In genomic region chr1:209030454-209031167, GRCh38 we compare ENCODE assay signal across 24 cellular contexts.
DNase-seq lines count a peak whose midpoint lies in the region; ATAC-seq and TF ChIP-seq lines count a peak whose summit lies in the region.
"Had no signal": no experiment of that assay in that cellular context is flagged by ENCODE, and none has a peak within 500 bp of the region (broad histone marks: within the 10 kb centered on the region; RNA-seq: fewer than 3 reads in every experiment).

No MANE protein-coding gene starts in this region.

- H3K9me3 ChIP-seq in left lung, result no peaks in the 10 kb centered on the region
- H3K9me3 ChIP-seq: A549, BE2C, right atrium auricular region, SK-N-SH, tibial nerve had no signal

- CTCF ChIA-PET in activated CD8-positive, alpha-beta memory T cell treated with anti-CD3 and anti-CD28 coated beads, Interleukin-2, amount 10 ng/mL, durations not matched to agents 7 days and 5 days (lab: Charles Lee), result no interaction called here

- H3K4me1 Mint-ChIP-seq in activated CD8-positive, alpha-beta memory T cell treated with anti-CD3 and anti-CD28 coated beads, Interleukin-2, amount 10 ng/mL, durations not matched to agents 7 days and 5 days, result no peaks in the 10 kb centered on the region
- H3K4me1 Mint-ChIP-seq: naive thymus-derived CD8-positive, alpha-beta T cell had no signal

- no peaks in the 10 kb centered on the region for H3K9me3 Mint-ChIP-seq in activated CD8-positive, alpha-beta memory T cell treated with anti-CD3 and anti-CD28 coated beads, Interleukin-2, amount 10 ng/mL, durations not matched to agents 7 days and 5 days (ENCODE audit: low read depth)
- H3K9me3 Mint-ChIP-seq: activated CD8-positive, alpha-beta T cell treated with anti-CD3 and anti-CD28 coated beads for 36 hours; activated naive CD4-positive, alpha-beta T cell treated with anti-CD3 and anti-CD28 coated beads for 36 hours; stimulated activated naive CD8-positive, alpha-beta T cell treated with anti-CD3 and anti-CD28 coated beads, Interleukin-15, Interleukin-2, amounts not matched to agents 100 ng/mL and 50 ng/mL, for 24 hours had no signal

- DNase-seq in DMS153 (lab: John Stamatoyannopoulos, UW), result peak; percentile 100
- peak; percentile 53 for DNase-seq in NCI-H146 treated with DMSO at 0.1 percent for 48 hours (lab: John Stamatoyannopoulos, UW; ENCODE audit: unreplicated experiment)
- peak; percentile 78 for DNase-seq in NCI-H510A treated with DMSO at 0.1 percent for 48 hours (lab: John Stamatoyannopoulos, UW)
- DNase-seq in left lung, result peak in 1 of 2 donors; percentile 42
- no peak for DNase-seq in HK-2 (ENCODE audit: unreplicated experiment)
- no peak for DNase-seq in activated CD8-positive, alpha-beta memory T cell treated with anti-CD3 and anti-CD28 coated beads, Interleukin-2, amount 10 ng/mL, durations not matched to agents 7 days and 5 days
- DNase-seq: activated CD4-positive, CD25-positive, alpha-beta regulatory T cell; activated CD8-positive, alpha-beta T cell treated with anti-CD3 and anti-CD28 coated beads for 36 hours; activated naive CD4-positive, alpha-beta T cell treated with anti-CD3 and anti-CD28 coated beads for 36 hours; activated T-cell treated with anti-CD3 and anti-CD28 coated beads, Interleukin-2, amount 50 U/mL, for 4 hours; amygdala; BE2C; naive thymus-derived CD8-positive, alpha-beta T cell; NCI-H226; stimulated activated CD4-positive, alpha-beta T cell treated with anti-CD3 and anti-CD28 coated beads, Interleukin-4, amount 100 ng/mL, for 4 hours had no signal

- H3K4me3 ChIP-seq in left lung, result no peak overlapping the region
- H3K4me3 ChIP-seq: A549, GM23248, right atrium auricular region, tibial nerve had no signal

- no peaks in the 10 kb centered on the region for H3K27me3 Mint-ChIP-seq in activated CD8-positive, alpha-beta memory T cell treated with anti-CD3 and anti-CD28 coated beads, Interleukin-2, amount 10 ng/mL, durations not matched to agents 7 days and 5 days

- H3K27ac Mint-ChIP-seq in activated CD8-positive, alpha-beta memory T cell treated with anti-CD3 and anti-CD28 coated beads, Interleukin-2, amount 10 ng/mL, durations not matched to agents 7 days and 5 days, result no peak overlapping the region
- H3K27ac Mint-ChIP-seq: activated CD8-positive, alpha-beta T cell treated with anti-CD3 and anti-CD28 coated beads for 36 hours; activated naive CD4-positive, alpha-beta T cell treated with anti-CD3 and anti-CD28 coated beads for 36 hours; naive thymus-derived CD8-positive, alpha-beta T cell; stimulated activated naive CD8-positive, alpha-beta T cell treated with anti-CD3 and anti-CD28 coated beads, Interleukin-15, Interleukin-2, amounts not matched to agents 100 ng/mL and 50 ng/mL, for 24 hours had no signal

- H3K4me3 Mint-ChIP-seq in activated CD8-positive, alpha-beta memory T cell treated with anti-CD3 and anti-CD28 coated beads, Interleukin-2, amount 10 ng/mL, durations not matched to agents 7 days and 5 days, result no peak overlapping the region
- H3K4me3 Mint-ChIP-seq: activated CD8-positive, alpha-beta T cell treated with anti-CD3 and anti-CD28 coated beads for 36 hours; activated naive CD4-positive, alpha-beta T cell treated with anti-CD3 and anti-CD28 coated beads for 36 hours; activated T-cell treated with anti-CD3 and anti-CD28 coated beads, Interleukin-2, amount 50 U/mL, for 4 hours; naive thymus-derived CD8-positive, alpha-beta T cell; stimulated activated naive CD8-positive, alpha-beta T cell treated with anti-CD3 and anti-CD28 coated beads, Interleukin-15, Interleukin-2, amounts not matched to agents 100 ng/mL and 50 ng/mL, for 24 hours had no signal

- intact Hi-C loops in left lung (cut with DNase I), result no loop called here

- peak; percentile 85 for ATAC-seq in left lung
- ATAC-seq in HG02981 (IDR thresholded peaks at IDR 0.05; ENCODE audit: unreplicated experiment), result no peak
- ATAC-seq in GM18519 (IDR thresholded peaks at IDR 0.05; ENCODE audit: low FRiP score, unreplicated experiment), result no peak
- no peak for ATAC-seq in activated CD8-positive, alpha-beta memory T cell treated with anti-CD3 and anti-CD28 coated beads, Interleukin-2, amount 10 ng/mL, durations not matched to agents 7 days and 5 days
- ATAC-seq: A549; activated CD8-positive, alpha-beta T cell treated with anti-CD3 and anti-CD28 coated beads for 36 hours; activated T-cell treated with anti-CD3 and anti-CD28 coated beads, Interleukin-2, amount 50 U/mL, for 4 hours; naive thymus-derived CD8-positive, alpha-beta T cell had no signal

- no peak for TF ChIP-seq CTCF in left lung (IDR thresholded peaks at IDR 0.05)

- no peaks in the 10 kb centered on the region for H3K36me3 ChIP-seq in left lung
- H3K36me3 ChIP-seq: BE2C, right atrium auricular region, tibial nerve had no signal

- no peaks in the 10 kb centered on the region for H3K36me3 Mint-ChIP-seq in activated CD8-positive, alpha-beta memory T cell treated with anti-CD3 and anti-CD28 coated beads, Interleukin-2, amount 10 ng/mL, durations not matched to agents 7 days and 5 days

- no peaks in the 10 kb centered on the region for H3K4me1 ChIP-seq in left lung
- H3K4me1 ChIP-seq: A549, right atrium auricular region, tibial nerve had no signal

- H3K27ac ChIP-seq in left lung, result no peak overlapping the region
- H3K27ac ChIP-seq: A549, GM23248, KMS-11, right atrium auricular region, tibial nerve had no signal

- H3K27me3 ChIP-seq in left lung, result no peaks in the 10 kb centered on the region
- H3K27me3 ChIP-seq: BE2C, right atrium auricular region, tibial nerve had no signal

Comparison
In these comparisons a context has a peak if more than half of its experiments do, and no peak if none do; other contexts are left out.
1. DNase-seq: peak in DMS153 (single experiment), NCI-H146 treated with DMSO at 0.1 percent for 48 hours (single experiment) and NCI-H510A treated with DMSO at 0.1 percent for 48 hours (single experiment); none in HK-2 (single experiment) and activated CD8-positive, alpha-beta memory T cell treated with anti-CD3 and anti-CD28 coated beads, Interleukin-2, amount 10 ng/mL, durations not matched to agents 7 days and 5 days (single experiment).